In genomic region chr11:2631161-2631560, GRCh38 we compare ENCODE assay signal across 18 cellular contexts.
DNase-seq lines count a peak whose midpoint lies in the region; ATAC-seq and TF ChIP-seq lines count a peak whose summit lies in the region.
"Had no signal": no experiment of that assay in that cellular context is flagged by ENCODE, and none has a peak within 500 bp of the region (broad histone marks: within the 10 kb centered on the region; RNA-seq: fewer than 3 reads in every experiment).

No MANE protein-coding gene starts in this region.

- H3K27me3 Mint-ChIP-seq in chondrocyte (ENCODE audit: low read depth) (peaks cover 9% of the 10 kb centered on the region), mesothelial cell of epicardium (ENCODE audit: low read depth) (peaks cover 3% of the 10 kb centered on the region)
- H3K27me3 Mint-ChIP-seq in CD8-positive, alpha-beta T cell (ENCODE audit: low read depth) = no peaks in the 10 kb centered on the region
- H3K27me3 Mint-ChIP-seq: B cell; CD4-positive, CD25-positive, alpha-beta regulatory T cell had no signal

- H4K20me1 ChIP-seq in SK-N-SH (ENCODE audit: insufficient read depth) = no peaks in the 10 kb centered on the region
- H4K20me1 ChIP-seq: BLaER1 had no signal

- H3K4me3 Mint-ChIP-seq in chondrocyte (ENCODE audit: unreplicated experiment) = no peak overlapping the region
- no peak overlapping the region for H3K4me3 Mint-ChIP-seq in mesothelial cell of epicardium
- H3K4me3 Mint-ChIP-seq in CD8-positive, alpha-beta T cell = no peak overlapping the region
- H3K4me3 Mint-ChIP-seq: B cell; CD4-positive, CD25-positive, alpha-beta regulatory T cell had no signal

- CTCF ChIA-PET in SK-N-SH (lab: Yijun Ruan, JAX) = no interaction called here
- CTCF ChIA-PET in CD8-positive, alpha-beta T cell (lab: Charles Lee) = no interaction called here

- no peak overlapping the region for H3K4me2 ChIP-seq in SK-N-SH
- H3K4me2 ChIP-seq: BLaER1 had no signal

- WGBS in SK-N-SH (ENCODE audit: low lambda C conversion rate) = 13% methylated on average over 1 of the region's 1 CpG

- TF ChIP-seq EP300 in SK-N-SH (IDR thresholded peaks at IDR 0.05; ENCODE audit: borderline replicate concordance in 1 of 2, low read depth in 1 of 2, low read length in 1 of 2) = no peak

- H3F3A ChIP-seq in SK-N-SH (replicated peaks; ENCODE audit: insufficient read depth) = no peaks in the 10 kb centered on the region

- no peak overlapping the region for H3K27ac ChIP-seq in SK-N-SH (ENCODE audit: low read depth in 2 of 2, low read length in 1 of 2)
- no peak overlapping the region for H3K27ac ChIP-seq in CD8-positive, alpha-beta T cell (ENCODE audit: low read depth, low read length)
- H3K27ac ChIP-seq: 22Rv1, BLaER1, C4-2B had no signal

- no peak overlapping the region for H3K9ac ChIP-seq in SK-N-SH
- H3K9ac ChIP-seq: BLaER1 had no signal

- H3K79me2 ChIP-seq in SK-N-SH (ENCODE audit: insufficient read depth) = no peaks in the 10 kb centered on the region

- H3K36me3 ChIP-seq in SK-N-SH (replicated peaks in 1 of 2; ENCODE audit: control insufficient read depth in 1 of 2, insufficient read depth in 2 of 2, low read length in 1 of 2) = no peaks in the 10 kb centered on the region
- no peaks in the 10 kb centered on the region for H3K36me3 ChIP-seq in CD8-positive, alpha-beta T cell (ENCODE audit: insufficient read depth, low read length)
- H3K36me3 ChIP-seq: BLaER1, HAP-1 had no signal

- H3K27me3 ChIP-seq in SK-N-SH (ENCODE audit: insufficient read depth) = no peaks in the 10 kb centered on the region
- H3K27me3 ChIP-seq in CD8-positive, alpha-beta T cell (ENCODE audit: insufficient read depth, low read length) = no peaks in the 10 kb centered on the region
- H3K27me3 ChIP-seq: BLaER1 had no signal

- no peak for TF ChIP-seq RAD21 in SK-N-SH (IDR thresholded peaks at IDR 0.05; ENCODE audit: low read length)

- H3K4me1 ChIP-seq in SK-N-SH (ENCODE audit: control insufficient read depth in 1 of 2, insufficient read depth in 2 of 2, low read depth in 1 of 2, low read length in 1 of 2) = no peaks in the 10 kb centered on the region
- no peaks in the 10 kb centered on the region for H3K4me1 ChIP-seq in CD8-positive, alpha-beta T cell (ENCODE audit: insufficient read depth, low read length)
- H3K4me1 ChIP-seq: BLaER1, HAP-1 had no signal

- H3K9me3 ChIP-seq in SK-N-SH = peaks cover 16% of the 10 kb centered on the region
- H3K9me3 ChIP-seq in CD8-positive, alpha-beta T cell (ENCODE audit: low read length) = peaks cover 16% of the 10 kb centered on the region
- H3K9me3 ChIP-seq: HAP-1 had no signal

- H3K9me3 Mint-ChIP-seq in chondrocyte (ENCODE audit: low read depth) (peaks cover 61% of the 10 kb centered on the region), mesothelial cell of epicardium (peaks cover 67% of the 10 kb centered on the region)
- peaks cover 45% of the 10 kb centered on the region for H3K9me3 Mint-ChIP-seq in CD8-positive, alpha-beta T cell

- H3K4me1 Mint-ChIP-seq in chondrocyte (ENCODE audit: low read depth) (no peaks in the 10 kb centered on the region), mesothelial cell of epicardium (no peaks in the 10 kb centered on the region)
- no peaks in the 10 kb centered on the region for H3K4me1 Mint-ChIP-seq in CD8-positive, alpha-beta T cell (ENCODE audit: low read depth)
- H3K4me1 Mint-ChIP-seq: B cell; CD4-positive, CD25-positive, alpha-beta regulatory T cell had no signal

- H3K27ac Mint-ChIP-seq in chondrocyte (ENCODE audit: unreplicated experiment) (peak overlapping the region; percentile 8), mesothelial cell of epicardium (peak overlapping the region; percentile 47)
- H3K27ac Mint-ChIP-seq in CD8-positive, alpha-beta T cell = no peak overlapping the region
- H3K27ac Mint-ChIP-seq: B cell; CD4-positive, CD25-positive, alpha-beta regulatory T cell had no signal

- DNase-seq in SK-N-SH (no peak), chondrocyte (ENCODE audit: low spot score) (no peak), mesothelial cell of epicardium (ENCODE audit: low spot score in 2 of 2, unreplicated experiment in 2 of 2) (no peak), sciatic nerve (ENCODE audit: low spot score) (no peak)
- DNase-seq in CD8-positive, alpha-beta T cell = no peak
- DNase-seq: Calu3; CD4-positive, CD25-positive, alpha-beta regulatory T cell; COR-L47; DMS53; DMS79 treated with DMSO at 0.1 percent for 48 hours; GF-D8; GOT3 had no signal

- H2AFZ ChIP-seq in SK-N-SH (ENCODE audit: low read depth) = no peak overlapping the region

- POLR2A ChIA-PET in SK-N-SH (lab: Yijun Ruan, JAX) = no interaction called here
- POLR2A ChIA-PET in CD8-positive, alpha-beta T cell (lab: Charles Lee) = no interaction called here

- H3K36me3 Mint-ChIP-seq in chondrocyte (ENCODE audit: low read depth) = peaks cover 41% of the 10 kb centered on the region
- peaks cover 36% of the 10 kb centered on the region for H3K36me3 Mint-ChIP-seq in mesothelial cell of epicardium
- peaks cover 75% of the 10 kb centered on the region for H3K36me3 Mint-ChIP-seq in CD8-positive, alpha-beta T cell

- no peaks in the 10 kb centered on the region for H3K9me2 ChIP-seq in SK-N-SH

- no peak overlapping the region for H3K4me3 ChIP-seq in SK-N-SH (ENCODE audit: low read depth in 2 of 2, low read length in 1 of 2)
- no peak overlapping the region for H3K4me3 ChIP-seq in CD8-positive, alpha-beta T cell (ENCODE audit: low read depth, low read length)
- H3K4me3 ChIP-seq: BLaER1, HAP-1 had no signal

- TF ChIP-seq CTCF in SK-N-SH (IDR thresholded peaks at IDR 0.05) (no peak), chondrocyte (IDR thresholded peaks at IDR 0.05) (no peak), mesothelial cell of epicardium (IDR thresholded peaks at IDR 0.05; ENCODE audit: unreplicated experiment) (no peak)
- no peak for TF ChIP-seq CTCF in CD8-positive, alpha-beta T cell (IDR thresholded peaks at IDR 0.05)

- no peak for ATAC-seq in SK-N-SH treated with all-trans-retinoic acid at 6 μM for 48 hours
- ATAC-seq in CD8-positive, alpha-beta T cell = no peak
- ATAC-seq in sciatic nerve = no peak

- intact Hi-C loops in CD8-positive, alpha-beta T cell (cut with DNase I, micrococcal nuclease) = no loop called here
- intact Hi-C loops in sciatic nerve (cut with DNase I) = no loop called here

TF ChIP-seq in SK-N-SH treated with all-trans-retinoic acid at 6 μM for 48 hours, 23 proteins besides CTCF, POLR2A, EP300 and RAD21:
- TF ChIP-seq ZNF565 (CRISPR knock-in tag; conservative IDR thresholded peaks at IDR 0.05; ENCODE audit: low read depth) (no peak), POU6F1 (CRISPR knock-in tag; IDR thresholded peaks at IDR 0.05; ENCODE audit: borderline replicate concordance, low read depth) (no peak), GLIS3 (CRISPR knock-in tag; IDR thresholded peaks at IDR 0.05) (no peak), ZFP30 (CRISPR knock-in tag; IDR thresholded peaks at IDR 0.05) (peak; percentile 85)
TF ChIP-seq in SK-N-SH treated with all-trans-retinoic acid at 6 μM for 48 hours: peak in this region for 1.

TF ChIP-seq in SK-N-SH, 30 proteins besides CTCF, POLR2A, EP300 and RAD21:
- no peak for TF ChIP-seq FOXM1 (IDR thresholded peaks at IDR 0.05; ENCODE audit: low read depth)
- no peak for TF ChIP-seq SMC3 (IDR thresholded peaks at IDR 0.05; ENCODE audit: low read depth, low read length)
- no peak for TF ChIP-seq PBX3 (IDR thresholded peaks at IDR 0.05)
- TF ChIP-seq SIN3A (IDR thresholded peaks at IDR 0.05; ENCODE audit: borderline replicate concordance, low read depth, low read length) = no peak
- no peak for TF ChIP-seq YY1 (IDR thresholded peaks at IDR 0.05; ENCODE audit: low read depth)
- TF ChIP-seq RCOR1 (IDR thresholded peaks at IDR 0.05; ENCODE audit: low read length) = no peak
- no peak for TF ChIP-seq GATA2 (CRISPR knock-in tag; IDR thresholded peaks at IDR 0.05)
- no peak for TF ChIP-seq EZH2phosphoT487 (IDR thresholded peaks at IDR 0.05; ENCODE audit: borderline replicate concordance, low read depth)
- TF ChIP-seq MXI1 (IDR thresholded peaks at IDR 0.05; ENCODE audit: low read depth, low read length) = no peak
- TF ChIP-seq USF2 (IDR thresholded peaks at IDR 0.05; ENCODE audit: borderline replicate concordance, low read depth, low read length) = no peak
